8 cellular contexts compared by ENCODE assay signal in genomic region chr11:78573271-78574035, GRCh38. TPM values are rescaled to one million over a fixed set of nuclear protein-coding genes. Genes with fewer than 3 reads are reported as not detected.
DNase-seq lines count a peak whose midpoint lies in the region; ATAC-seq lines count a peak whose summit lies in the region.

No MANE protein-coding gene starts in this region.

- ATAC-seq in activated CD4-positive, alpha-beta T cell treated with anti-CD3 and anti-CD28 coated beads for 36 hours = no peak
- ATAC-seq in activated T-helper 17 cell treated with anti-CD3 and anti-CD28 coated beads, Interleukin-2, amount 50 U/mL, for 72 hours (replicated peaks) = no peak
- ATAC-seq in GM18909 (IDR thresholded peaks at IDR 0.05; ENCODE audit: poor library complexity, unreplicated experiment) = no peak

- H3K4me3 Mint-ChIP-seq in activated CD4-positive, alpha-beta T cell treated with anti-CD3 and anti-CD28 coated beads for 36 hours = peak overlapping the region; percentile 97
- H3K4me3 Mint-ChIP-seq in activated T-helper 17 cell treated with anti-CD3 and anti-CD28 coated beads, Interleukin-2, amount 50 U/mL, for 72 hours = peak overlapping the region; percentile 89

- H3K4me1 Mint-ChIP-seq in activated CD4-positive, alpha-beta T cell treated with anti-CD3 and anti-CD28 coated beads for 36 hours = peaks cover 28% of the 10 kb centered on the region
- H3K4me1 Mint-ChIP-seq in activated T-helper 17 cell treated with anti-CD3 and anti-CD28 coated beads, Interleukin-2, amount 50 U/mL, for 72 hours = peaks cover 11% of the 10 kb centered on the region

- H3K27me3 Mint-ChIP-seq in activated CD4-positive, alpha-beta T cell treated with anti-CD3 and anti-CD28 coated beads for 36 hours = no peaks in the 10 kb centered on the region
- H3K27me3 Mint-ChIP-seq in activated T-helper 17 cell treated with anti-CD3 and anti-CD28 coated beads, Interleukin-2, amount 50 U/mL, for 72 hours = no peaks in the 10 kb centered on the region

- peaks cover 35% of the 10 kb centered on the region for H3K36me3 ChIP-seq in iPS-20b (ENCODE audit: insufficient read depth, low read depth, low read length)
- H3K36me3 ChIP-seq in subcutaneous abdominal adipose tissue (ENCODE audit: control insufficient read depth in 5 of 5, insufficient read depth in 5 of 5, low read length in 5 of 5) = peaks cover 6 to 14% (median 11%) of the 10 kb centered on the region in 5 donors

- peak overlapping the region; percentile 86; the same call in 1 of the 2 replicates for H3K9ac ChIP-seq in iPS-20b (ENCODE audit: low read depth, low read length)
- peak overlapping the region; percentile 83 to 96 (median 84) for H3K9ac ChIP-seq in subcutaneous abdominal adipose tissue (ENCODE audit: low read length in 5 of 5)

- H3K4me3 ChIP-seq in iPS-20b (ENCODE audit: low read length) = peak overlapping the region; percentile 80
- peak overlapping the region; percentile 81 to 95 (median 92) for H3K4me3 ChIP-seq in subcutaneous abdominal adipose tissue (ENCODE audit: low read depth in 1 of 5, low read length in 5 of 5)

- POLR2A ChIA-PET in activated CD4-positive, alpha-beta T cell treated with anti-CD3 and anti-CD28 coated beads for 36 hours (lab: Charles Lee) = no interaction called here

- H3K27me3 ChIP-seq in iPS-20b (ENCODE audit: insufficient read depth, low read length) = no peaks in the 10 kb centered on the region
- H3K27me3 ChIP-seq in subcutaneous abdominal adipose tissue (ENCODE audit: control insufficient read depth in 5 of 5, insufficient read depth in 4 of 5, low read length in 5 of 5) = no peaks in the 10 kb centered on the region

- H3K36me3 Mint-ChIP-seq in activated CD4-positive, alpha-beta T cell treated with anti-CD3 and anti-CD28 coated beads for 36 hours (ENCODE audit: low read depth) = peaks cover 16% of the 10 kb centered on the region
- H3K36me3 Mint-ChIP-seq in activated T-helper 17 cell treated with anti-CD3 and anti-CD28 coated beads, Interleukin-2, amount 50 U/mL, for 72 hours (ENCODE audit: low read depth) = peaks cover 31% of the 10 kb centered on the region

- intact Hi-C loops in activated CD4-positive, alpha-beta T cell treated with anti-CD3 and anti-CD28 coated beads for 36 hours (cut with DNase I, micrococcal nuclease) = loop anchor here in 1 of 2 experiments (1.0 to 5.0 kb wide), 8 partner anchors 69 to 753 kb away; partner anchors contain the start of genes ALG8, GAB2, INTS4 and KCTD21

- H3K9me3 ChIP-seq in iPS-20b (ENCODE audit: insufficient read depth, low read depth, low read length) (no peaks in the 10 kb centered on the region), subcutaneous abdominal adipose tissue (ENCODE audit: control insufficient read depth in 5 of 5, low read length in 5 of 5) (no peaks in the 10 kb centered on the region)

- peak overlapping the region; percentile 89 for H3K27ac Mint-ChIP-seq in activated CD4-positive, alpha-beta T cell treated with anti-CD3 and anti-CD28 coated beads for 36 hours
- peak overlapping the region; percentile 88 for H3K27ac Mint-ChIP-seq in activated T-helper 17 cell treated with anti-CD3 and anti-CD28 coated beads, Interleukin-2, amount 50 U/mL, for 72 hours

- CTCF ChIA-PET in activated CD4-positive, alpha-beta T cell treated with anti-CD3 and anti-CD28 coated beads for 36 hours (lab: Charles Lee) = interaction anchor here (0.6 to 5.0 kb wide), 5 partner anchors 9 to 155 kb away, joined by 3 to 53 read pairs (median 10); partner anchors contain the start of gene GAB2

- H3K27ac ChIP-seq in iPS-20b (ENCODE audit: low read length) (no peak overlapping the region), subcutaneous abdominal adipose tissue (ENCODE audit: low read depth, low read length) (no peak overlapping the region)

- H3K9me3 Mint-ChIP-seq in activated CD4-positive, alpha-beta T cell treated with anti-CD3 and anti-CD28 coated beads for 36 hours (ENCODE audit: low read depth) = no peaks in the 10 kb centered on the region
- H3K9me3 Mint-ChIP-seq in activated T-helper 17 cell treated with anti-CD3 and anti-CD28 coated beads, Interleukin-2, amount 50 U/mL, for 72 hours = no peaks in the 10 kb centered on the region

- DNase-seq in activated CD4-positive, alpha-beta T cell treated with anti-CD3 and anti-CD28 coated beads for 36 hours = no peak
- no peak for DNase-seq in activated CD4-positive, alpha-beta T cell treated with anti-CD3 and anti-CD28 coated beads for 1 hour
- DNase-seq in NCI-H1105 (lab: John Stamatoyannopoulos, UW) (no peak), iPS-NIHi11 (ENCODE audit: low spot score) (no peak)

- H3K4me1 ChIP-seq in iPS-20b (ENCODE audit: insufficient read depth, low read length) (peaks cover 2% of the 10 kb centered on the region; the same call in 1 of the 2 replicates), subcutaneous abdominal adipose tissue (ENCODE audit: control insufficient read depth in 5 of 5, insufficient read depth in 5 of 5, low read length in 5 of 5) (peaks cover 2 to 20% (median 20%) of the 10 kb centered on the region in 5 donors)

RNA-seq across cellular contexts. Expression of gene NARS2, which starts 1.2 kb away (rescaled TPM):
- 10 to 100 TPM; 22.9 to 33.4 TPM for total RNA-seq in activated CD4-positive, alpha-beta T cell treated with anti-CD3 and anti-CD28 coated beads for 36 hours
- 10 to 100 TPM; 14.3 to 21.1 TPM for total RNA-seq in activated T-helper 17 cell treated with anti-CD3 and anti-CD28 coated beads, Interleukin-2, amount 50 U/mL, for 72 hours
